17 cellular contexts compared by ENCODE assay signal in genomic region chr12:14307004-14307403, GRCh38.
"Had no signal": no experiment of that assay in that cellular context is flagged by ENCODE, and none has a peak within 500 bp of the region (broad histone marks: within the 10 kb centered on the region; RNA-seq: fewer than 3 reads in every experiment).

No MANE protein-coding gene starts in this region.

- ATAC-seq: activated CD4-positive, alpha-beta T cell treated with anti-CD3 and anti-CD28 coated beads for 36 hours; activated T-cell treated with anti-CD3 and anti-CD28 coated beads, Interleukin-2, amount 50 U/mL, for 4 hours; gastrocnemius medialis; left colon; lower lobe of right lung; naive thymus-derived CD4-positive, alpha-beta T cell had no signal

- DNase-seq: activated CD4-positive, alpha-beta memory T cell treated with anti-CD3 and anti-CD28 coated beads, Interleukin-2, amount 10 ng/mL, durations not matched to agents 7 days and 5 days; activated CD4-positive, alpha-beta T cell treated with anti-CD3 and anti-CD28 coated beads for 36 hours; activated effector memory CD4-positive, alpha-beta T cell treated with Interleukin-2 at 50 U/mL for 16 hours; activated T-cell treated with anti-CD3 and anti-CD28 coated beads, Interleukin-2, amount 50 U/mL, for 4 hours; endodermal cell; left colon; lower lobe of right lung; naive thymus-derived CD4-positive, alpha-beta T cell; ovary; stimulated activated CD4-positive, alpha-beta T cell treated with anti-CD3 and anti-CD28 coated beads, Interleukin-1b, Interleukin-23, amount 100 ng/mL, for 48 hours; WERI-Rb-1 had no signal

- H3K36me3 ChIP-seq: adrenal gland, cardiac muscle cell, gastrocnemius medialis, heart left ventricle, lower lobe of right lung, ovary, WERI-Rb-1 had no signal

- H3K27ac Mint-ChIP-seq: activated CD4-positive, alpha-beta memory T cell treated with anti-CD3 and anti-CD28 coated beads, Interleukin-2, amount 10 ng/mL, durations not matched to agents 7 days and 5 days; activated CD4-positive, alpha-beta T cell treated with anti-CD3 and anti-CD28 coated beads for 36 hours; activated naive CD4-positive, alpha-beta T cell treated with anti-CD3 and anti-CD28 coated beads, Interleukin-2, amount 50 U/mL, for 24 hours; endodermal cell; naive thymus-derived CD4-positive, alpha-beta T cell had no signal

- H3K27ac ChIP-seq: cardiac muscle cell, dorsolateral prefrontal cortex, gastrocnemius medialis, lower lobe of right lung, ovary, WERI-Rb-1 had no signal

- H3K4me3 Mint-ChIP-seq: activated CD4-positive, alpha-beta memory T cell treated with anti-CD3 and anti-CD28 coated beads, Interleukin-2, amount 10 ng/mL, durations not matched to agents 7 days and 5 days; activated CD4-positive, alpha-beta T cell treated with anti-CD3 and anti-CD28 coated beads for 36 hours; activated naive CD4-positive, alpha-beta T cell treated with anti-CD3 and anti-CD28 coated beads, Interleukin-2, amount 50 U/mL, for 24 hours; activated T-cell treated with anti-CD3 and anti-CD28 coated beads, Interleukin-2, amount 50 U/mL, for 4 hours; endodermal cell; naive thymus-derived CD4-positive, alpha-beta T cell had no signal

- H3K9me3 Mint-ChIP-seq: activated CD4-positive, alpha-beta memory T cell treated with anti-CD3 and anti-CD28 coated beads, Interleukin-2, amount 10 ng/mL, durations not matched to agents 7 days and 5 days had no signal

- H3K4me1 Mint-ChIP-seq: activated CD4-positive, alpha-beta memory T cell treated with anti-CD3 and anti-CD28 coated beads, Interleukin-2, amount 10 ng/mL, durations not matched to agents 7 days and 5 days; endodermal cell had no signal

- H3K4me1 ChIP-seq: adrenal gland, gastrocnemius medialis, heart left ventricle, lower lobe of right lung had no signal

- H3K4me3 ChIP-seq: adrenal gland, cardiac muscle cell, dorsolateral prefrontal cortex, gastrocnemius medialis, heart left ventricle, lower lobe of right lung, ovary had no signal

- H3K27me3 Mint-ChIP-seq: activated CD4-positive, alpha-beta memory T cell treated with anti-CD3 and anti-CD28 coated beads, Interleukin-2, amount 10 ng/mL, durations not matched to agents 7 days and 5 days; activated CD4-positive, alpha-beta T cell treated with anti-CD3 and anti-CD28 coated beads for 36 hours; activated naive CD4-positive, alpha-beta T cell treated with anti-CD3 and anti-CD28 coated beads, Interleukin-2, amount 50 U/mL, for 24 hours; naive thymus-derived CD4-positive, alpha-beta T cell had no signal

- H3K9me3 ChIP-seq: adrenal gland, gastrocnemius medialis, lower lobe of right lung, ovary had no signal

- H3K27me3 ChIP-seq: adrenal gland, cardiac muscle cell, dorsolateral prefrontal cortex, gastrocnemius medialis, heart left ventricle, ovary had no signal
